In genomic region chr1:219152759-219153158, GRCh38 we compare ENCODE assay signal across 20 cellular contexts.
"Had no signal": no experiment of that assay in that cellular context is flagged by ENCODE, and none has a peak within 500 bp of the region (broad histone marks: within the 10 kb centered on the region; RNA-seq: fewer than 3 reads in every experiment).

No MANE protein-coding gene starts in this region.

- H3K27me3 ChIP-seq: ascending aorta, testis, upper lobe of right lung had no signal

- H3K36me3 Mint-ChIP-seq: activated naive CD4-positive, alpha-beta T cell treated with anti-CD3 and anti-CD28 coated beads, Interleukin-2, amount 50 U/mL, for 24 hours; mesothelial cell of epicardium; natural killer cell treated with Interleukin-12 subunit alpha and Interleukin-12 subunit beta and Interleukin-15 and Interleukin-18, amount 100 ng/mL, for 72 hours; stimulated activated effector memory CD8-positive, alpha-beta T cell treated with anti-CD3 and anti-CD28 coated beads, Interleukin-12 subunit alpha, Interleukin-12 subunit beta, amount 100 ng/mL, for 72 hours had no signal

- H3K9me3 Mint-ChIP-seq: activated naive CD4-positive, alpha-beta T cell treated with anti-CD3 and anti-CD28 coated beads, Interleukin-2, amount 50 U/mL, for 24 hours; activated T-cell treated with anti-CD3 and anti-CD28 coated beads, Interleukin-2, amount 50 U/mL, for 72 hours; mesothelial cell of epicardium; natural killer cell treated with Interleukin-12 subunit alpha and Interleukin-12 subunit beta and Interleukin-15 and Interleukin-18, amount 100 ng/mL, for 72 hours; stimulated activated effector memory CD8-positive, alpha-beta T cell treated with anti-CD3 and anti-CD28 coated beads, Interleukin-12 subunit alpha, Interleukin-12 subunit beta, amount 100 ng/mL, for 72 hours had no signal

- H3K4me3 Mint-ChIP-seq: activated naive CD4-positive, alpha-beta T cell treated with anti-CD3 and anti-CD28 coated beads, Interleukin-2, amount 50 U/mL, for 24 hours; activated T-cell treated with anti-CD3 and anti-CD28 coated beads, Interleukin-2, amount 50 U/mL, for 72 hours; mesothelial cell of epicardium; natural killer cell treated with Interleukin-12 subunit alpha and Interleukin-12 subunit beta and Interleukin-15 and Interleukin-18, amount 100 ng/mL, for 72 hours; stimulated activated effector memory CD8-positive, alpha-beta T cell treated with anti-CD3 and anti-CD28 coated beads, Interleukin-12 subunit alpha, Interleukin-12 subunit beta, amount 100 ng/mL, for 72 hours had no signal

- H3K27ac ChIP-seq: ascending aorta, lower lobe of right lung, parathyroid adenoma, testis, upper lobe of right lung had no signal

- DNase-seq: activated CD8-positive, alpha-beta memory T cell treated with anti-CD3 and anti-CD28 coated beads for 24 hours; activated CD8-positive, alpha-beta memory T cell treated with anti-CD3 and anti-CD28 coated beads, Interleukin-2, amount 50 U/mL, for 48 hours; activated gamma-delta T cell; activated T-cell treated with anti-CD3 and anti-CD28 coated beads, Interleukin-2, amount 50 U/mL, for 72 hours; cortex of kidney; hypothalamus; islet precursor cell; left colon; lower lobe of right lung; stimulated activated CD4-positive, alpha-beta T cell treated with anti-CD3 and anti-CD28 coated beads, Interleukin-4, amount 100 ng/mL, for 24 hours; testis; upper lobe of right lung had no signal

- ATAC-seq: activated CD4-positive, CD25-positive, alpha-beta regulatory T cell treated with anti-CD3 and anti-CD28 coated beads, Interleukin-2, amount 50 U/mL, for 24 hours; activated T-cell treated with anti-CD3 and anti-CD28 coated beads, Interleukin-2, amount 50 U/mL, for 72 hours; left colon; lower lobe of right lung; natural killer cell treated with Interleukin-12 subunit alpha and Interleukin-12 subunit beta and Interleukin-15 and Interleukin-18, amount 100 ng/mL, for 72 hours; sciatic nerve; stimulated activated effector memory CD8-positive, alpha-beta T cell treated with anti-CD3 and anti-CD28 coated beads, Interleukin-12 subunit alpha, Interleukin-12 subunit beta, amount 100 ng/mL, for 72 hours; upper lobe of right lung had no signal

- H3K9ac ChIP-seq: parathyroid adenoma had no signal

- H3K27ac Mint-ChIP-seq: activated naive CD4-positive, alpha-beta T cell treated with anti-CD3 and anti-CD28 coated beads, Interleukin-2, amount 50 U/mL, for 24 hours; activated T-cell treated with anti-CD3 and anti-CD28 coated beads, Interleukin-2, amount 50 U/mL, for 72 hours; mesothelial cell of epicardium; natural killer cell treated with Interleukin-12 subunit alpha and Interleukin-12 subunit beta and Interleukin-15 and Interleukin-18, amount 100 ng/mL, for 72 hours; stimulated activated effector memory CD8-positive, alpha-beta T cell treated with anti-CD3 and anti-CD28 coated beads, Interleukin-12 subunit alpha, Interleukin-12 subunit beta, amount 100 ng/mL, for 72 hours had no signal

- H3K36me3 ChIP-seq: ascending aorta, lower lobe of right lung, upper lobe of right lung had no signal

- H3K4me1 ChIP-seq: ascending aorta, lower lobe of right lung, parathyroid adenoma, testis, upper lobe of right lung had no signal

- H3K4me3 ChIP-seq: ascending aorta, lower lobe of right lung, testis, upper lobe of right lung had no signal

- H3K4me1 Mint-ChIP-seq: activated naive CD4-positive, alpha-beta T cell treated with anti-CD3 and anti-CD28 coated beads, Interleukin-2, amount 50 U/mL, for 24 hours; stimulated activated effector memory CD8-positive, alpha-beta T cell treated with anti-CD3 and anti-CD28 coated beads, Interleukin-12 subunit alpha, Interleukin-12 subunit beta, amount 100 ng/mL, for 72 hours had no signal

- H3K79me2 ChIP-seq: parathyroid adenoma had no signal
